Comparison of ENCODE assay signal across 20 cellular contexts in genomic region chrX:86295293-86295692, GRCh38.
DNase-seq lines count a peak whose midpoint lies in the region; TF ChIP-seq lines count a peak whose summit lies in the region.
"Had no signal": no experiment of that assay in that cellular context is flagged by ENCODE, and none has a peak within 500 bp of the region (broad histone marks: within the 10 kb centered on the region; RNA-seq: fewer than 3 reads in every experiment).

No MANE protein-coding gene starts in this region.

- H3K4me1 Mint-ChIP-seq in glutamatergic neuron (ENCODE audit: low read depth, unreplicated experiment): no peaks in the 10 kb centered on the region
- no peaks in the 10 kb centered on the region for H3K4me1 Mint-ChIP-seq in neural progenitor cell
- H3K4me1 Mint-ChIP-seq: B cell; CD4-positive, CD25-positive, alpha-beta regulatory T cell had no signal

- H3K9me3 Mint-ChIP-seq in glutamatergic neuron (ENCODE audit: unreplicated experiment) (peaks cover 2% of the 10 kb centered on the region), neural progenitor cell (peaks cover 2% of the 10 kb centered on the region)
- H3K9me3 Mint-ChIP-seq: HFFc6; T-helper 1 cell treated with Interleukin-12 subunit alpha and Interleukin-12 subunit beta and Interleukin-4 antibody, amounts not matched to agents 30 μg/mL and 1 μg/mL, for 36 hours had no signal

- H3K4me3 ChIP-seq in H7 (ENCODE audit: insufficient read depth, low read depth, low read length): peak overlapping the region; percentile 34
- H3K4me3 ChIP-seq in neural progenitor cell: no peak overlapping the region
- H3K4me3 ChIP-seq in GM23248: no peak overlapping the region
- H3K4me3 ChIP-seq: MG63 had no signal

- no peaks in the 10 kb centered on the region for H3K27me3 ChIP-seq in H7 (ENCODE audit: control insufficient read depth, insufficient read depth, low read length)
- H3K27me3 ChIP-seq in neural progenitor cell: no peaks in the 10 kb centered on the region
- no peaks in the 10 kb centered on the region for H3K27me3 ChIP-seq in GM23248 (replicated peaks; ENCODE audit: insufficient read depth)
- H3K27me3 ChIP-seq: MG63 had no signal

- H2AFZ ChIP-seq in neural progenitor cell (replicated peaks) (peak overlapping the region; percentile 34), GM23248 (no peak overlapping the region)

- H3K9me3 ChIP-seq in neural progenitor cell (ENCODE audit: low read depth): no peaks in the 10 kb centered on the region
- no peaks in the 10 kb centered on the region for H3K9me3 ChIP-seq in GM23248 (ENCODE audit: low read depth)
- H3K9me3 ChIP-seq: MG63 had no signal

- peak overlapping the region; percentile 57 for H3K4me3 Mint-ChIP-seq in glutamatergic neuron (ENCODE audit: unreplicated experiment)
- H3K4me3 Mint-ChIP-seq in neural progenitor cell: no peak overlapping the region
- H3K4me3 Mint-ChIP-seq: B cell; CD4-positive, CD25-positive, alpha-beta regulatory T cell; HFFc6; T-helper 1 cell treated with Interleukin-12 subunit alpha and Interleukin-12 subunit beta and Interleukin-4 antibody, amounts not matched to agents 30 μg/mL and 1 μg/mL, for 36 hours had no signal

- no peak overlapping the region for H3K4me2 ChIP-seq in neural progenitor cell
- H3K4me2 ChIP-seq in GM23248 (ENCODE audit: unreplicated experiment): no peak overlapping the region

- H3K27ac ChIP-seq in neural progenitor cell (no peak overlapping the region), GM23248 (no peak overlapping the region)

- H3K36me3 ChIP-seq in H7 (replicated peaks; ENCODE audit: control insufficient read depth, insufficient read depth, low read length): no peaks in the 10 kb centered on the region
- no peaks in the 10 kb centered on the region for H3K36me3 ChIP-seq in neural progenitor cell
- no peaks in the 10 kb centered on the region for H3K36me3 ChIP-seq in GM23248 (ENCODE audit: low read depth)
- H3K36me3 ChIP-seq: MG63 had no signal

- WGBS in GM23248 (ENCODE audit: low coverage in 1 of 2, low lambda C conversion rate in 2 of 2, missing lambda C conversion rate in 2 of 2), 2 experiments: 39 to 53% methylated on average over 9 to 10 of the region's 10 CpGs

- TF ChIP-seq CTCF in glutamatergic neuron (IDR thresholded peaks at IDR 0.05; ENCODE audit: partially characterized antibody, unreplicated experiment) (no peak), neural progenitor cell (IDR thresholded peaks at IDR 0.05) (no peak)

- H4K20me1 ChIP-seq in neural progenitor cell (ENCODE audit: low read depth) (no peaks in the 10 kb centered on the region), GM23248 (ENCODE audit: insufficient read depth) (no peaks in the 10 kb centered on the region)

- H3K79me2 ChIP-seq in neural progenitor cell (ENCODE audit: low read depth): no peaks in the 10 kb centered on the region
- H3K79me2 ChIP-seq in GM23248 (ENCODE audit: insufficient read depth): no peaks in the 10 kb centered on the region

- H3K27ac Mint-ChIP-seq in glutamatergic neuron (ENCODE audit: unreplicated experiment): no peak overlapping the region
- no peak overlapping the region for H3K27ac Mint-ChIP-seq in neural progenitor cell
- H3K27ac Mint-ChIP-seq: B cell; CD4-positive, CD25-positive, alpha-beta regulatory T cell; HFFc6; T-helper 1 cell treated with Interleukin-12 subunit alpha and Interleukin-12 subunit beta and Interleukin-4 antibody, amounts not matched to agents 30 μg/mL and 1 μg/mL, for 36 hours had no signal

- no peaks in the 10 kb centered on the region for H3F3A ChIP-seq in neural progenitor cell (ENCODE audit: low read depth)
- H3F3A ChIP-seq in GM23248 (ENCODE audit: insufficient read depth): no peaks in the 10 kb centered on the region

- DNase-seq in H7: no peak
- peak; percentile 33 for DNase-seq in NCI-H748 (lab: John Stamatoyannopoulos, UW; ENCODE audit: unreplicated experiment)
- DNase-seq in glutamatergic neuron: no peak
- no peak for DNase-seq in neural progenitor cell (ENCODE audit: low spot score)
- DNase-seq in activated CD8-positive, alpha-beta memory T cell treated with anti-CD3 and anti-CD28 coated beads, Interleukin-2, amount 50 U/mL, for 4 hours: no peak
- no peak for DNase-seq in GM23248
- DNase-seq in RKO (ENCODE audit: low spot score): no peak
- no peak for DNase-seq in NCI-H1436 treated with DMSO at 0.1 percent for 48 hours (lab: John Stamatoyannopoulos, UW)
- DNase-seq: CD4-positive, CD25-positive, alpha-beta regulatory T cell; GOT3; HFFc6; IMR-90; Karpas-422; MG63; NCI-H1092 treated with DMSO at 0.1 percent for 48 hours; NCI-H1694; NCI-H774; SHP77 treated with DMSO at 0.1 percent for 48 hours had no signal

- no peaks in the 10 kb centered on the region for H3K9me2 ChIP-seq in GM23248 (ENCODE audit: insufficient read depth)

- no peak overlapping the region for H3K9ac ChIP-seq in neural progenitor cell
- H3K9ac ChIP-seq in GM23248: no peak overlapping the region

- in situ Hi-C loops in GM23248 (cut with MboI): no loop called here

- H3K27me3 Mint-ChIP-seq in glutamatergic neuron (ENCODE audit: unreplicated experiment) (no peaks in the 10 kb centered on the region), neural progenitor cell (ENCODE audit: insufficient read depth, low read depth) (no peaks in the 10 kb centered on the region)
- H3K27me3 Mint-ChIP-seq: B cell; CD4-positive, CD25-positive, alpha-beta regulatory T cell had no signal

- H3K36me3 Mint-ChIP-seq in glutamatergic neuron (ENCODE audit: unreplicated experiment) (no peaks in the 10 kb centered on the region), neural progenitor cell (no peaks in the 10 kb centered on the region)
- H3K36me3 Mint-ChIP-seq: CD4-positive, CD25-positive, alpha-beta regulatory T cell had no signal

- H3K4me1 ChIP-seq in neural progenitor cell: no peaks in the 10 kb centered on the region
- H3K4me1 ChIP-seq in GM23248 (ENCODE audit: insufficient read depth): no peaks in the 10 kb centered on the region
